Comparison of ENCODE assay signal across 1 cellular context in genomic region chr10:24893127-24893526, GRCh38.
TF ChIP-seq lines count a peak whose summit lies in the region.

No MANE protein-coding gene starts in this region.

TF ChIP-seq in IMR-90, 13 proteins besides CTCF, POLR2A, EP300 and RAD21:
- TF ChIP-seq RFX5 (IDR thresholded peaks at IDR 0.05; ENCODE audit: low read depth, low read length): no peak
- no peak for TF ChIP-seq RCOR1 (IDR thresholded peaks at IDR 0.05; ENCODE audit: insufficient replicate concordance, low read length)
- peak; percentile 86 for TF ChIP-seq CEBPB (IDR thresholded peaks at IDR 0.05; ENCODE audit: low read depth, low read length)
- TF ChIP-seq SMC3 (IDR thresholded peaks at IDR 0.05; ENCODE audit: low read depth, low read length): no peak
- no peak for TF ChIP-seq ELK1 (IDR thresholded peaks at IDR 0.05; ENCODE audit: borderline replicate concordance, low read depth, low read length)
